21 cellular contexts compared by ENCODE assay signal in genomic region chr3:61032991-61033390, GRCh38.
DNase-seq lines count a peak whose midpoint lies in the region; TF ChIP-seq lines count a peak whose summit lies in the region.
"Had no signal": no experiment of that assay in that cellular context is flagged by ENCODE, and none has a peak within 500 bp of the region (broad histone marks: within the 10 kb centered on the region; RNA-seq: fewer than 3 reads in every experiment).

No MANE protein-coding gene starts in this region.

- H3K27ac ChIP-seq in brain microvascular endothelial cell: no peak overlapping the region
- H3K27ac ChIP-seq: A549; BLaER1 treated with 17β-estradiol and CSF1 and Interleukin-3, amounts not matched to agents 10 nM and 100 nM had no signal

- in situ Hi-C loops in brain microvascular endothelial cell (cut with HindIII; ENCODE audit: low pct_ligation_motif_present, low sequenced_read_pairs): no loop called here

- H3K9me3 ChIP-seq in MG63: no peaks in the 10 kb centered on the region
- H3K9me3 ChIP-seq: A549, BE2C had no signal

- no peak for TF ChIP-seq CTCF in brain microvascular endothelial cell (IDR thresholded peaks at IDR 0.05; ENCODE audit: low read depth, low read length, missing control alignments)

- H3K36me3 ChIP-seq in brain microvascular endothelial cell (replicated peaks): no peaks in the 10 kb centered on the region
- no peaks in the 10 kb centered on the region for H3K36me3 ChIP-seq in MG63
- H3K36me3 ChIP-seq: BE2C; BLaER1 treated with 17β-estradiol and CSF1 and Interleukin-3, amounts not matched to agents 10 nM and 100 nM had no signal

- DNase-seq in COR-L47 (lab: John Stamatoyannopoulos, UW) (peak; percentile 29), NCI-H69 (lab: John Stamatoyannopoulos, UW) (peak; percentile 32), OCI-M1 (lab: John Stamatoyannopoulos, UW) (peak; percentile 8), erythroblast (lab: John Stamatoyannopoulos, UW) (peak; percentile 81 to 92), brain microvascular endothelial cell (no peak), MG63 (no peak), NAMALWA (ENCODE audit: low spot score) (no peak)
- DNase-seq: 8988T; ACHN; AML-193; BE2C; Calu3; CD4-positive, alpha-beta T cell; CD8-positive, alpha-beta memory T cell; DMS53; DMS79 treated with DMSO at 0.1 percent for 48 hours; GF-D8; H9 had no signal

- H3K4me3 ChIP-seq in brain microvascular endothelial cell (ENCODE audit: low read depth, low read length): no peak overlapping the region
- no peak overlapping the region for H3K4me3 ChIP-seq in MG63
- H3K4me3 ChIP-seq: A549; BLaER1 treated with 17β-estradiol and CSF1 and Interleukin-3, amounts not matched to agents 10 nM and 100 nM; GM23338 had no signal

- TF ChIP-seq POLR2A in erythroblast (IDR thresholded peaks at IDR 0.05; ENCODE audit: low read length): no peak

- H3K27me3 ChIP-seq in brain microvascular endothelial cell (replicated peaks) (no peaks in the 10 kb centered on the region), MG63 (no peaks in the 10 kb centered on the region)
- H3K27me3 ChIP-seq: BE2C; BLaER1 treated with 17β-estradiol and CSF1 and Interleukin-3, amounts not matched to agents 10 nM and 100 nM had no signal

Comparison
In these comparisons a context has a peak if more than half of its experiments do, and no peak if none do; other contexts are left out.
1. DNase-seq: peak in COR-L47 (single experiment), NCI-H69 (single experiment), OCI-M1 (single experiment) and erythroblast (2 of 2); none in brain microvascular endothelial cell (single experiment), MG63 (single experiment) and NAMALWA (single experiment).